Comparison of ENCODE assay signal across 8 cellular contexts in genomic region chr16:11354733-11355574, GRCh38. TPM values are rescaled to one million over a fixed set of nuclear protein-coding genes. Genes with fewer than 3 reads are reported as not detected.
DNase-seq lines count a peak whose midpoint lies in the region; ATAC-seq and TF ChIP-seq lines count a peak whose summit lies in the region.

No MANE protein-coding gene starts in this region.

- H3T11ph ChIP-seq in H9 (ENCODE audit: low read length), result no peak overlapping the region

- H3K4me3 ChIP-seq in GM06990 (replicated peaks; ENCODE audit: low read depth, low read length), result 0 out of 2 replicates have a peak overlapping the region, but pooled peaks have one; percentile 10

- H3K4me1 Mint-ChIP-seq in H9 (peaks cover 22 to 41% of the 10 kb centered on the region in 2 experiments), nephron progenitor cell (peaks cover 35% of the 10 kb centered on the region)
- peaks cover 27% of the 10 kb centered on the region for H3K4me1 Mint-ChIP-seq in activated T-helper 17 cell treated with anti-CD3 and anti-CD28 coated beads, Interleukin-2, amount 50 U/mL, for 72 hours
- H3K4me1 Mint-ChIP-seq in naive thymus-derived CD8-positive, alpha-beta T cell, result peaks cover 23 to 52% (median 43%) of the 10 kb centered on the region in 4 donors

- no peak overlapping the region for H3K4ac ChIP-seq in H9 (ENCODE audit: low read depth, low read length)

- no peak overlapping the region for H4K8ac ChIP-seq in H9 (replicated peaks; ENCODE audit: insufficient read length, low read depth, low read length)

- no peak overlapping the region for H2BK120ac ChIP-seq in H9 (ENCODE audit: low read depth, low read length, poor library complexity, severe bottlenecking)

- no peak overlapping the region for H2BK5ac ChIP-seq in H9 (ENCODE audit: insufficient read length, low read length)

- no peak overlapping the region for H2AK5ac ChIP-seq in H9 (ENCODE audit: insufficient read length, low read length)

- H3K36me3 Mint-ChIP-seq in H9 (ENCODE audit: insufficient read depth in 1 of 3, low read depth in 3 of 3), result peaks cover 27 to 40% (median 31%) of the 10 kb centered on the region in 3 experiments
- peaks cover 33% of the 10 kb centered on the region for H3K36me3 Mint-ChIP-seq in activated T-helper 17 cell treated with anti-CD3 and anti-CD28 coated beads, Interleukin-2, amount 50 U/mL, for 72 hours (ENCODE audit: low read depth)
- no peaks in the 10 kb centered on the region for H3K36me3 Mint-ChIP-seq in naive thymus-derived CD8-positive, alpha-beta T cell
- peaks cover 32% of the 10 kb centered on the region for H3K36me3 Mint-ChIP-seq in nephron progenitor cell (ENCODE audit: low read depth)

- TF ChIP-seq CTCF in GM06990 (IDR thresholded peaks at IDR 0.05; ENCODE audit: insufficient read depth, low read length, poor library complexity, severe bottlenecking), result peak; percentile 25
- no peak for TF ChIP-seq CTCF in H9 (conservative IDR thresholded peaks at IDR 0.05)
- no peak for TF ChIP-seq CTCF in nephron progenitor cell (IDR thresholded peaks at IDR 0.05)

- no peak overlapping the region for H3K14ac ChIP-seq in H9 (ENCODE audit: insufficient read depth, low read length)

- no peaks in the 10 kb centered on the region for H4K20me1 ChIP-seq in H9 (ENCODE audit: control insufficient read depth, insufficient read depth, insufficient read length)

- H3K9me3 Mint-ChIP-seq in H9 (no peaks in the 10 kb centered on the region), nephron progenitor cell (no peaks in the 10 kb centered on the region)
- H3K9me3 Mint-ChIP-seq in activated T-helper 17 cell treated with anti-CD3 and anti-CD28 coated beads, Interleukin-2, amount 50 U/mL, for 72 hours, result no peaks in the 10 kb centered on the region
- no peaks in the 10 kb centered on the region for H3K9me3 Mint-ChIP-seq in naive thymus-derived CD8-positive, alpha-beta T cell

- peak overlapping the region in 2 of 3 experiments; percentile 30 to 87; a peak in 4 of 7 replicates for H3K27ac Mint-ChIP-seq in H9
- peak overlapping the region; percentile 84 for H3K27ac Mint-ChIP-seq in activated T-helper 17 cell treated with anti-CD3 and anti-CD28 coated beads, Interleukin-2, amount 50 U/mL, for 72 hours
- H3K27ac Mint-ChIP-seq in naive thymus-derived CD8-positive, alpha-beta T cell, result peak overlapping the region; percentile 90 to 100 (median 98)
- H3K27ac Mint-ChIP-seq in nephron progenitor cell, result no peak overlapping the region

- H3K27ac ChIP-seq in H9 (ENCODE audit: insufficient read length, low read depth, low read length), result no peak overlapping the region

- no peaks in the 10 kb centered on the region for H3K9me3 ChIP-seq in H9 (ENCODE audit: control insufficient read depth, low read depth, low read length)

- no peaks in the 10 kb centered on the region for H3K79me1 ChIP-seq in H9 (ENCODE audit: insufficient read depth, low read depth, low read length, poor library complexity, severe bottlenecking)

- peak; percentile 76 for DNase-seq in GM06990 (ENCODE audit: extremely low read depth, insufficient read length)
- DNase-seq in H9, result no peak
- DNase-seq in NOMO-1 (lab: John Stamatoyannopoulos, UW; ENCODE audit: unreplicated experiment in 2 of 2), result peak; percentile 59 to 72
- peak; percentile 52 to 92 (median 80) for DNase-seq in naive thymus-derived CD8-positive, alpha-beta T cell
- DNase-seq in LoVo (ENCODE audit: low spot score), result no peak
- no peak for DNase-seq in nephron progenitor cell
- no peak for DNase-seq in NCI-H1436 treated with DMSO at 0.1 percent for 48 hours (lab: John Stamatoyannopoulos, UW)

- H3K23ac ChIP-seq in H9 (ENCODE audit: insufficient read length, low read depth, low read length), result no peak overlapping the region

- no peak overlapping the region for H3K56ac ChIP-seq in H9 (ENCODE audit: insufficient read length, low read depth, low read length)

- no CpG with 5 or more reads among the region's 11 CpGs for WGBS in H9 (ENCODE audit: extremely low coverage, insufficient read length, low lambda C conversion rate)

- H3K4me2 ChIP-seq in H9 (ENCODE audit: insufficient read depth, insufficient read length, low read length), result no peak overlapping the region

- H2BK12ac ChIP-seq in H9 (ENCODE audit: insufficient read length, low read depth, low read length), result no peak overlapping the region

- H4K5ac ChIP-seq in H9 (ENCODE audit: insufficient read length, low read depth, low read length), result no peak overlapping the region

- H3K79me2 ChIP-seq in H9 (ENCODE audit: insufficient read depth, low read length), result peaks cover 4% of the 10 kb centered on the region; the same call in 1 of the 2 replicates

- H3K18ac ChIP-seq in H9 (ENCODE audit: insufficient read length, low read depth, low read length), result no peak overlapping the region

- no peak overlapping the region for H2BK20ac ChIP-seq in H9 (ENCODE audit: low read depth, low read length, poor library complexity, severe bottlenecking)

- no peaks in the 10 kb centered on the region for H3K23me2 ChIP-seq in H9 (ENCODE audit: insufficient read length, low read depth, low read length, poor library complexity, severe bottlenecking)

- H2BK15ac ChIP-seq in H9 (ENCODE audit: low read depth, low read length), result no peak overlapping the region

- H2AFZ ChIP-seq in H9 (ENCODE audit: low read length), result no peak overlapping the region

- H3K36me3 ChIP-seq in GM06990 (ENCODE audit: control insufficient read depth, insufficient read depth, low read length), result no peaks in the 10 kb centered on the region

- ATAC-seq in activated T-helper 17 cell treated with anti-CD3 and anti-CD28 coated beads, Interleukin-2, amount 50 U/mL, for 72 hours (replicated peaks), result peak; percentile 91
- ATAC-seq in naive thymus-derived CD8-positive, alpha-beta T cell, result peak; percentile 91 to 93

- H3K9ac ChIP-seq in H9 (ENCODE audit: extremely low read depth, insufficient read length, low read length), result no peak overlapping the region

- H3K27me3 Mint-ChIP-seq in H9 (ENCODE audit: low read depth), result no peaks in the 10 kb centered on the region
- H3K27me3 Mint-ChIP-seq in activated T-helper 17 cell treated with anti-CD3 and anti-CD28 coated beads, Interleukin-2, amount 50 U/mL, for 72 hours, result peaks cover 7% of the 10 kb centered on the region
- peaks cover 0 to 12% (median 0%) of the 10 kb centered on the region in 5 donors for H3K27me3 Mint-ChIP-seq in naive thymus-derived CD8-positive, alpha-beta T cell
- H3K27me3 Mint-ChIP-seq in nephron progenitor cell (ENCODE audit: low read depth, poor library complexity), result no peaks in the 10 kb centered on the region

- H3K4me3 Mint-ChIP-seq in H9 (no peak overlapping the region), nephron progenitor cell (no peak overlapping the region)
- H3K4me3 Mint-ChIP-seq in activated T-helper 17 cell treated with anti-CD3 and anti-CD28 coated beads, Interleukin-2, amount 50 U/mL, for 72 hours, result peak overlapping the region; percentile 72
- H3K4me3 Mint-ChIP-seq in naive thymus-derived CD8-positive, alpha-beta T cell, result peak overlapping the region; percentile 65 to 87 (median 80)

- H3K27me3 ChIP-seq in GM06990 (replicated peaks; ENCODE audit: control insufficient read depth, insufficient read depth, low read length) (no peaks in the 10 kb centered on the region), H9 (ENCODE audit: insufficient read depth, low read length) (no peaks in the 10 kb centered on the region)

- H4K91ac ChIP-seq in H9 (ENCODE audit: insufficient read length, low read depth, low read length), result no peak overlapping the region

- H3K4me1 ChIP-seq in H9 (ENCODE audit: insufficient read depth, low read length), result no peaks in the 10 kb centered on the region; the same call in 1 of the 2 replicates

- POLR2A ChIA-PET in naive thymus-derived CD8-positive, alpha-beta T cell (lab: Charles Lee), result interaction anchor here (0.6 to 6.7 kb wide), 12 partner anchors 27 to 414 kb away, joined by 3 to 107 read pairs (median 4); partner anchors contain the start of genes SOCS1 and TNP2

RNA-seq across cellular contexts. Expression of gene RMI2, which starts 9.7 kb away (rescaled TPM):
- total RNA-seq in H9 (2021), result 55.7 and 57.6 TPM in 2 replicates
- 10 to 100 TPM; 31.6 to 34.3 TPM for total RNA-seq in activated T-helper 17 cell treated with anti-CD3 and anti-CD28 coated beads, Interleukin-2, amount 50 U/mL, for 72 hours
- 1 to 10 TPM; 2.4 to 2.8 TPM for total RNA-seq in naive thymus-derived CD8-positive, alpha-beta T cell
- polyA plus RNA-seq in naive thymus-derived CD8-positive, alpha-beta T cell, result 10 to 100 TPM in 1 of 3 donors, 1 to 10 TPM in 2; 1.3 to 13.5 (median 7.1) TPM

Comparison
In these comparisons a context has a peak if more than half of its experiments do, and no peak if none do; other contexts are left out.
1. DNase-seq: peak in GM06990 (single experiment), NOMO-1 (2 of 2) and naive thymus-derived CD8-positive, alpha-beta T cell (10 of 10); none in H9 (single experiment), LoVo (single experiment), nephron progenitor cell (single experiment) and NCI-H1436 treated with DMSO at 0.1 percent for 48 hours (single experiment).
2. H3K4me3 Mint-ChIP-seq: peak in activated T-helper 17 cell treated with anti-CD3 and anti-CD28 coated beads, Interleukin-2, amount 50 U/mL, for 72 hours (single experiment) and naive thymus-derived CD8-positive, alpha-beta T cell (10 of 10); none in H9 (0 of 2) and nephron progenitor cell (single experiment).
3. RNA of gene RMI2, which starts 9.7 kb away (total RNA-seq): 55.7 to 57.6 TPM in H9 and 31.6 to 34.3 TPM in activated T-helper 17 cell treated with anti-CD3 and anti-CD28 coated beads, Interleukin-2, amount 50 U/mL, for 72 hours; 2.4 to 2.8 TPM in naive thymus-derived CD8-positive, alpha-beta T cell; every median in the first group is over 4 times any median in the second.